In genomic region chr21:39714331-39714730, GRCh38 we compare ENCODE assay signal across 17 cellular contexts. TPM values are rescaled to one million over a fixed set of nuclear protein-coding genes. Genes with fewer than 3 reads are reported as not detected.
DNase-seq lines count a peak whose midpoint lies in the region; ATAC-seq, FAIRE-seq and TF ChIP-seq lines count a peak whose summit lies in the region.
"Had no signal": no experiment of that assay in that cellular context is flagged by ENCODE, and none has a peak within 500 bp of the region (broad histone marks: within the 10 kb centered on the region; RNA-seq: fewer than 3 reads in every experiment).

No MANE protein-coding gene starts in this region.

- H3K9ac ChIP-seq in H1 (replicated peaks in 1 of 4; ENCODE audit: extremely low read depth in 1 of 4, low read depth in 3 of 4, low read length in 3 of 4) = no peak overlapping the region
- H3K9ac ChIP-seq: GM23248 had no signal

- H3K4me1 ChIP-seq in H1 (replicated peaks in 1 of 4; ENCODE audit: control insufficient read depth in 3 of 4, insufficient read depth in 4 of 4, low read length in 3 of 4) = peaks cover 0 to 4% (median 1%) of the 10 kb centered on the region in 4 experiments; a peak in 1 of 7 replicates
- H3K4me1 ChIP-seq: BE2C, Caco-2 had no signal

- no peaks in the 10 kb centered on the region for H3K79me2 ChIP-seq in H1 (ENCODE audit: control insufficient read depth in 1 of 2, insufficient read depth in 2 of 2, low read length in 2 of 2)

- no peak overlapping the region for H3K27ac ChIP-seq in H1 (ENCODE audit: low read depth, low read length)
- H3K27ac ChIP-seq: C4-2B, GM23248 had no signal

- CTCF ChIA-PET in H1 (lab: Charles Lee; ENCODE audit: partially characterized antibody) = interaction anchor here (0.7 to 9.2 kb wide), 16 partner anchors 10 to 326 kb away, joined by 3 to 62 read pairs (median 4); no protein-coding TSS in a partner anchor
- CTCF ChIA-PET in activated CD8-positive, alpha-beta T cell treated with anti-CD3 and anti-CD28 coated beads, Interleukin-2, amount 10 ng/mL, durations not matched to agents 7 days and 5 days (lab: Charles Lee) = no interaction called here

- no peak overlapping the region for H2BK12ac ChIP-seq in H1 (ENCODE audit: low read depth, low read length)

- POLR2A ChIA-PET in H1 (lab: Charles Lee; ENCODE audit: partially characterized antibody) = no interaction called here
- POLR2A ChIA-PET in activated CD8-positive, alpha-beta T cell treated with anti-CD3 and anti-CD28 coated beads, Interleukin-2, amount 10 ng/mL, durations not matched to agents 7 days and 5 days (lab: Charles Lee) = no interaction called here

- TF ChIP-seq EP300 in H1 (IDR thresholded peaks at IDR 0.05; ENCODE audit: borderline replicate concordance in 1 of 2, low read depth in 2 of 2, low read length in 2 of 2) = no peak

- no peak for FAIRE-seq in H1 (lab: Jason Lieb, UNC)
- FAIRE-seq: A549, GM12878, K562 had no signal

- DNase-seq in RPMI7951 (ENCODE audit: low read depth) = peak; percentile 43
- DNase-seq in H1 (ENCODE audit: low read depth in 1 of 2, low spot score in 2 of 2) = no peak
- DNase-seq in mesenteric fat pad (ENCODE audit: low spot score) = peak; percentile 16
- DNase-seq in sciatic nerve (ENCODE audit: low spot score) = no peak
- DNase-seq in activated CD8-positive, alpha-beta T cell treated with anti-CD3 and anti-CD28 coated beads, Interleukin-2, amount 10 ng/mL, durations not matched to agents 7 days and 5 days = no peak
- no peak for DNase-seq in NCI-H1694 (lab: John Stamatoyannopoulos, UW)
- DNase-seq: BE2C; Caco-2; CD8-positive, alpha-beta T cell; GM23248; H7 had no signal

- no peak overlapping the region for H3K4ac ChIP-seq in H1 (replicated peaks; ENCODE audit: insufficient read length, low read depth, low read length)

- ATAC-seq in sciatic nerve = peak; percentile 69
- ATAC-seq in activated CD8-positive, alpha-beta T cell treated with anti-CD3 and anti-CD28 coated beads, Interleukin-2, amount 10 ng/mL, durations not matched to agents 7 days and 5 days = no peak
- ATAC-seq in GM21367 (IDR thresholded peaks at IDR 0.05; ENCODE audit: unreplicated experiment) = no peak
- ATAC-seq: A549; CD8-positive, alpha-beta T cell; GM12878; K562 had no signal

- intact Hi-C loops in sciatic nerve (cut with DNase I) = no loop called here

- H2AK5ac ChIP-seq in H1 (ENCODE audit: low read depth, low read length) = no peak overlapping the region

- H3K4me3 Mint-ChIP-seq in activated CD8-positive, alpha-beta T cell treated with anti-CD3 and anti-CD28 coated beads, Interleukin-2, amount 10 ng/mL, durations not matched to agents 7 days and 5 days = no peak overlapping the region
- H3K4me3 Mint-ChIP-seq: CD8-positive, alpha-beta T cell had no signal

- H3K79me1 ChIP-seq in H1 (ENCODE audit: low read depth, low read length) = no peaks in the 10 kb centered on the region; the same call in 1 of the 2 replicates

- H3K36me3 Mint-ChIP-seq in activated CD8-positive, alpha-beta T cell treated with anti-CD3 and anti-CD28 coated beads, Interleukin-2, amount 10 ng/mL, durations not matched to agents 7 days and 5 days (ENCODE audit: low read depth) = no peaks in the 10 kb centered on the region
- H3K36me3 Mint-ChIP-seq: CD8-positive, alpha-beta T cell had no signal

- H4K20me1 ChIP-seq in H1 (replicated peaks in 1 of 2; ENCODE audit: control insufficient read depth in 1 of 2, insufficient read depth in 2 of 2, low read length in 2 of 2) = no peaks in the 10 kb centered on the region

- no peak for TF ChIP-seq POLR2A in H1 (IDR thresholded peaks at IDR 0.05; ENCODE audit: control extremely low read depth in 1 of 2, low read depth in 2 of 2, low read length in 2 of 2)

- H3K18ac ChIP-seq in H1 (ENCODE audit: extremely low read depth, low read length) = no peak overlapping the region

- no peak overlapping the region for H3K23ac ChIP-seq in H1 (ENCODE audit: insufficient read length)

- H3K36me3 ChIP-seq in H1 (ENCODE audit: control insufficient read depth in 2 of 4, insufficient read depth in 4 of 4, low read length in 3 of 4) = no peaks in the 10 kb centered on the region
- H3K36me3 ChIP-seq: BE2C had no signal

- no peak overlapping the region for H2AFZ ChIP-seq in H1 (ENCODE audit: low read length)
- H2AFZ ChIP-seq: GM23248 had no signal

- H4K91ac ChIP-seq in H1 (replicated peaks; ENCODE audit: insufficient read length, low read length) = no peak overlapping the region

- H3K9me3 Mint-ChIP-seq in activated CD8-positive, alpha-beta T cell treated with anti-CD3 and anti-CD28 coated beads, Interleukin-2, amount 10 ng/mL, durations not matched to agents 7 days and 5 days (ENCODE audit: insufficient read depth) = no peaks in the 10 kb centered on the region
- H3K9me3 Mint-ChIP-seq: CD8-positive, alpha-beta T cell had no signal

- H3K14ac ChIP-seq in H1 (ENCODE audit: insufficient read length) = no peak overlapping the region

- H3K9me3 ChIP-seq in H1 (ENCODE audit: insufficient read depth in 2 of 2, low read depth in 1 of 2, low read length in 1 of 2) = no peaks in the 10 kb centered on the region
- H3K9me3 ChIP-seq: A549, BE2C, Caco-2 had no signal

- H2BK20ac ChIP-seq in H1 (ENCODE audit: low read length) = peak overlapping the region; percentile 49; the same call in 1 of the 2 replicates

- H3K23me2 ChIP-seq in H1 (ENCODE audit: low read depth, low read length) = no peaks in the 10 kb centered on the region

- no peak overlapping the region for H4K8ac ChIP-seq in H1 (ENCODE audit: extremely low read depth, insufficient read depth, low read length)

- H2BK15ac ChIP-seq in H1 (ENCODE audit: low read length) = no peak overlapping the region

- no peak overlapping the region for H3K56ac ChIP-seq in H1 (replicated peaks; ENCODE audit: insufficient read length, low read depth, low read length)

- no peak overlapping the region for H3K4me2 ChIP-seq in H1 (ENCODE audit: insufficient read depth in 1 of 2, low read depth in 2 of 2, low read length in 2 of 2)
- H3K4me2 ChIP-seq: A549 had no signal

- no peaks in the 10 kb centered on the region for H3K27me3 ChIP-seq in H1 (replicated peaks in 1 of 4; ENCODE audit: control insufficient read depth in 3 of 4, extremely low read depth in 1 of 4, insufficient read depth in 3 of 4, low read length in 3 of 4)
- H3K27me3 ChIP-seq: BE2C had no signal

- TF ChIP-seq CTCF in H1 (IDR thresholded peaks at IDR 0.05; ENCODE audit: control extremely low read depth in 1 of 3, insufficient read depth in 1 of 3, low read depth in 1 of 3, low read length in 3 of 3) = no peak

- H2BK5ac ChIP-seq in H1 (ENCODE audit: low read depth, low read length) = peak overlapping the region; percentile 56

- no peak overlapping the region for H3K4me3 ChIP-seq in H1 (ENCODE audit: extremely low read depth in 1 of 4, insufficient read depth in 2 of 4, low read depth in 3 of 4, low read length in 4 of 4)
- H3K4me3 ChIP-seq: A549, GM12878, GM23248, K562 had no signal

- H3K27ac Mint-ChIP-seq in activated CD8-positive, alpha-beta T cell treated with anti-CD3 and anti-CD28 coated beads, Interleukin-2, amount 10 ng/mL, durations not matched to agents 7 days and 5 days = no peak overlapping the region
- H3K27ac Mint-ChIP-seq: CD8-positive, alpha-beta T cell had no signal

- no peaks in the 10 kb centered on the region for H3K27me3 Mint-ChIP-seq in activated CD8-positive, alpha-beta T cell treated with anti-CD3 and anti-CD28 coated beads, Interleukin-2, amount 10 ng/mL, durations not matched to agents 7 days and 5 days (ENCODE audit: low read depth)

- H4K5ac ChIP-seq in H1 (ENCODE audit: insufficient read length, low read depth, low read length) = no peak overlapping the region

- no peak overlapping the region for H2BK120ac ChIP-seq in H1 (replicated peaks; ENCODE audit: low read depth, low read length)

- TF ChIP-seq RAD21 in H1 (IDR thresholded peaks at IDR 0.05 in 1 of 2, conservative IDR thresholded peaks at IDR 0.05 in 1 of 2; ENCODE audit: low read depth in 2 of 2, low read length in 2 of 2) = no peak

- H3K4me1 Mint-ChIP-seq in activated CD8-positive, alpha-beta T cell treated with anti-CD3 and anti-CD28 coated beads, Interleukin-2, amount 10 ng/mL, durations not matched to agents 7 days and 5 days (ENCODE audit: low read depth) = no peaks in the 10 kb centered on the region

- 82% methylated on average over 1 of the region's 1 CpG; no CpG with 5 or more reads in 1 of the 2 experiments for WGBS in H1 (ENCODE audit: extremely low coverage in 1 of 2, insufficient coverage in 1 of 2, insufficient read length in 1 of 2, insufficient replicate concordance in 2 of 2, low coverage in 1 of 2, low lambda C conversion rate in 2 of 2, missing lambda C conversion rate in 1 of 2), 2 experiments

TF ChIP-seq in H1, 55 proteins besides CTCF, POLR2A, EP300 and RAD21 (continues in another document):
- TF ChIP-seq GABPA (IDR thresholded peaks at IDR 0.05; ENCODE audit: borderline replicate concordance, insufficient read depth, low read length) (no peak), ASH2L (IDR thresholded peaks at IDR 0.05; ENCODE audit: low read length) (no peak), SAP30 (IDR thresholded peaks at IDR 0.05; ENCODE audit: insufficient read depth, insufficient replicate concordance, low read length) (no peak)

RNA-seq across cellular contexts. Expression of gene IGSF5, which starts 30.7 kb away (rescaled TPM):
- total RNA-seq in RPMI7951 (2014; rRNA removed; shearing (Covaris generic)) = not detected in 2 replicates
- 4.4 TPM in 2 replicates for total RNA-seq in H1 (2021; fragmentation: NEBNext Ultra II Directional; extraction: Animal tissue kit (Norgen Biotek cat#: 25700))
- 4.0 and 5.4 TPM in 2 replicates for polyA plus RNA-seq in H1 (2011; rRNA removed)
- 5.9 TPM for polyA plus RNA-seq in H1 (2011; cell fraction: cytosol; rRNA removed)
- polyA plus RNA-seq in H1 (2011; cell fraction: nucleus; rRNA removed) = 8.7 TPM
- polyA plus RNA-seq in H1 (2012, experiment 1 of 2) = 3.1 to 4.7 TPM (median 4.4 TPM) in 4 replicates
- 1.0 TPM for polyA plus RNA-seq in H1 (2012, experiment 2 of 2)
- polyA plus RNA-seq in H1 (2013, experiment 1 of 2) = 2.4 TPM
- polyA plus RNA-seq in H1 (2013, experiment 2 of 2) = 2.8 TPM
- polyA minus RNA-seq in H1 (2011; rRNA and poly(A)+ RNA removed) = 11.7 and 16.5 TPM in 2 replicates
- 4.3 TPM for polyA minus RNA-seq in H1 (2011; cell fraction: cytosol; rRNA and poly(A)+ RNA removed)
- 20.9 TPM for polyA minus RNA-seq in H1 (2011; cell fraction: nucleus; rRNA and poly(A)+ RNA removed)
- total RNA-seq in mesenteric fat pad (not detected), sciatic nerve (not detected)
- total RNA-seq in activated CD8-positive, alpha-beta T cell treated with anti-CD3 and anti-CD28 coated beads, Interleukin-2, amount 10 ng/mL, durations not matched to agents 7 days and 5 days = not detected
- total RNA-seq: CD8-positive, alpha-beta T cell; GM12878; GM23248; K562 had no signal
- polyA plus RNA-seq: A549, AG04450, GM12878, GM23248, K562 had no signal

Comparison
In these comparisons a context has a peak if more than half of its experiments do, and no peak if none do; other contexts are left out.
1. DNase-seq: peak in RPMI7951 (single experiment) and mesenteric fat pad (single experiment); none in H1 (0 of 2), sciatic nerve (single experiment), activated CD8-positive, alpha-beta T cell treated with anti-CD3 and anti-CD28 coated beads, Interleukin-2, amount 10 ng/mL, durations not matched to agents 7 days and 5 days (single experiment) and NCI-H1694 (single experiment).